15 cellular contexts compared by ENCODE assay signal in the genomic region with DNA sequence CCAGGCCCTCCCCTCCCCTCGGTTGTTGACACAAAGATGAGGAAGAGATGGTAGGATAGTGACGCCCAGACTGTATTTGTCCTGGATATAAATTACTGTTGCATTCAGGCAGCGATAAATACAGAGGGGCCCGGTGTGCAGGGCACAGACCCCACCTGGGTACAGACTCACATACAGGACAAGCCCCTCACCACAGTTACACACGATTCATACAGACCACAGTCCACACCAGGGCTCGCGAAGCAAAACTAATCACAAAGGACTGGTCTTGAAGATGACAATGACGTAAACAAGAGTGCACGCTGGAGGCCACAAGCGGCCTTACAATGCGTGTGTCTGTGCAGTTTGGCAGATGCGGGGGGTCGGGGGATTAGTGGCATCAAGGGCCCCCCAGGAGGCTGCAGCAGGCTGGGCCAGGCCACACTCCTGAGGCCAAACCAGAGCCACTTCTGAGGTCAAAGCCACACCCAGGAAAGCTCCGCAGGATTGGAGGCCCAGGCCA. TPM values are rescaled to one million over a fixed set of nuclear protein-coding genes. Genes with fewer than 3 reads are reported as not detected.
"Had no signal": no experiment of that assay in that cellular context is flagged by ENCODE, and none has a peak within 500 bp of the region (broad histone marks: within the 10 kb centered on the region; RNA-seq: fewer than 3 reads in every experiment).

No MANE protein-coding gene starts in this region.

- H3K4me2 ChIP-seq: neural progenitor cell had no signal

- H3K4me3 ChIP-seq: gastrocnemius medialis, neural progenitor cell, pancreas, transverse colon had no signal

- H2AFZ ChIP-seq: neural progenitor cell had no signal

- H3K27me3 Mint-ChIP-seq: naive B cell had no signal

- ATAC-seq: activated naive CD4-positive, alpha-beta T cell treated with anti-CD3 and anti-CD28 coated beads, Interleukin-2, amount 50 U/mL, for 72 hours; gastrocnemius medialis had no signal

- H3K4me1 Mint-ChIP-seq: endodermal cell had no signal

- H3K27ac Mint-ChIP-seq: activated T-helper 2 cell treated with anti-CD3 and anti-CD28 coated beads, Interferon-gamma antibody, Interleukin-2, Interleukin-4, amounts not matched to agents 10 μg/mL and 5 μg/mL and 100 μg/mL, durations not matched to agents 14 hours and 24 hours and 36 hours; endodermal cell; neural progenitor cell had no signal

- H3K9me3 Mint-ChIP-seq: activated naive CD4-positive, alpha-beta T cell treated with anti-CD3 and anti-CD28 coated beads, Interleukin-2, amount 50 U/mL, for 72 hours; activated T-helper 2 cell treated with anti-CD3 and anti-CD28 coated beads, Interferon-gamma antibody, Interleukin-2, Interleukin-4, amounts not matched to agents 10 μg/mL and 5 μg/mL and 100 μg/mL, durations not matched to agents 14 hours and 24 hours and 36 hours; endodermal cell; naive B cell; neural progenitor cell had no signal

- H3K27ac ChIP-seq: gastrocnemius medialis, neural progenitor cell, pancreas, transverse colon had no signal

- H3K36me3 Mint-ChIP-seq: activated naive CD4-positive, alpha-beta T cell treated with anti-CD3 and anti-CD28 coated beads, Interleukin-2, amount 50 U/mL, for 72 hours had no signal

- H3K4me1 ChIP-seq: gastrocnemius medialis, neural progenitor cell, pancreas had no signal

- H3K27me3 ChIP-seq: gastrocnemius medialis, neural progenitor cell, pancreas, transverse colon had no signal

- H3K9me3 ChIP-seq: gastrocnemius medialis, pancreas, transverse colon had no signal

- H3K9ac ChIP-seq: neural progenitor cell had no signal

- H3K36me3 ChIP-seq: neural progenitor cell, pancreas had no signal

- DNase-seq: activated CD4-positive, alpha-beta T cell treated with anti-CD3 and anti-CD28 coated beads for 1 hour; activated CD4-positive, alpha-beta T cell treated with anti-CD3 and anti-CD28 coated beads, Interleukin-2, amount 50 U/mL, for 48 hours; central memory CD4-positive, alpha-beta T cell; dermis blood vessel endothelial cell; endodermal cell; islet precursor cell; naive B cell; stimulated activated CD4-positive, alpha-beta T cell treated with anti-CD3 and anti-CD28 coated beads, Interleukin-2, amount 100 ng/mL, for 48 hours; stimulated activated naive CD4-positive, alpha-beta T cell; transverse colon had no signal

- H3K4me3 Mint-ChIP-seq: endodermal cell, neural progenitor cell had no signal

RNA-seq across cellular contexts. Expression of a gene that starts 34.3 kb away (rescaled TPM):
- total RNA-seq: activated naive CD4-positive, alpha-beta T cell treated with anti-CD3 and anti-CD28 coated beads, Interleukin-2, amount 50 U/mL, for 72 hours; dermis blood vessel endothelial cell had no signal
